In the genomic region with DNA sequence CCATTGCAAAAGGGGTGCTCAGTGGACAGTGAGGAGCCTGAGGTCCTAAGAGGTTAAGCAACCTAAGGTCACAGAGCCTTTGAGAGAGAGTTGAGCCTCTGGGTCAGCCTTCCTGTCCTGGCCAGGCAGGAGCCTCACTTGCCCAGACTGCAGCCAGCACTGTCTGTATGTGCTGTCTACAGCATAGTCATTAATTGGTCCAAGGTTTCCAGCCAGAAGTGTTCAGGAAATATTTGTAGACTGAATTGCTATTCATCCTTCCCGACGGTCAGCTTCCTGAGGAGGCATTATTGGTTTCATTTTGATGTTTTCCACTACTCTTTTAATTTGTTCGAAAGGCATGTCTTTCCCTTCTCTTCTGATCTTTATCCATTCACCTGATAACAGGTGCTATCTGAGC, we compare ENCODE assay signal across 19 cellular contexts. TPM values are rescaled to one million over a fixed set of nuclear protein-coding genes. Genes with fewer than 3 reads are reported as not detected.
DNase-seq lines count a peak whose midpoint lies in the region; ATAC-seq and TF ChIP-seq lines count a peak whose summit lies in the region.
"Had no signal": no experiment of that assay in that cellular context is flagged by ENCODE, and none has a peak within 500 bp of the region (broad histone marks: within the 10 kb centered on the region; RNA-seq: fewer than 3 reads in every experiment).

No MANE protein-coding gene starts in this region.

- no peaks in the 10 kb centered on the region for H3K27me3 Mint-ChIP-seq in T-helper 17 cell
- peaks cover 4% of the 10 kb centered on the region for H3K27me3 Mint-ChIP-seq in endothelial cell (ENCODE audit: unreplicated experiment)
- H3K27me3 Mint-ChIP-seq: CD8-positive, alpha-beta memory T cell had no signal

- H3K36me3 ChIP-seq in right atrium auricular region = peaks cover 79% of the 10 kb centered on the region

- H3K9me3 Mint-ChIP-seq in endothelial cell (ENCODE audit: unreplicated experiment) = no peaks in the 10 kb centered on the region
- H3K9me3 Mint-ChIP-seq: CD8-positive, alpha-beta memory T cell; HFFc6 had no signal

- DNase-seq in Right ventricle myocardium inferior (ENCODE audit: missing footprints) (no peak), right atrium auricular region (ENCODE audit: low spot score) (no peak), T-helper 17 cell (no peak), endothelial cell (ENCODE audit: low spot score) (no peak), omental fat pad (ENCODE audit: low spot score) (peak; percentile 13)
- DNase-seq: BE2C; CD8-positive, alpha-beta memory T cell; HFFc6; MG63; NCI-H1092 treated with DMSO at 0.1 percent for 48 hours; NCI-H1694; NCI-H2107; NCI-H345; NCI-H69; NK-92 treated with Interleukin-12 subunit alpha and Interleukin-12 subunit beta, amount 100 ng/mL, for 24 hours had no signal

- peak overlapping the region; percentile 67 for H3K27ac Mint-ChIP-seq in T-helper 17 cell
- peak overlapping the region; percentile 76 for H3K27ac Mint-ChIP-seq in endothelial cell (ENCODE audit: unreplicated experiment)

- H3K27ac ChIP-seq in right atrium auricular region = no peak overlapping the region

- TF ChIP-seq CTCF in right atrium auricular region (IDR thresholded peaks at IDR 0.05) (no peak), endothelial cell (IDR thresholded peaks at IDR 0.05; ENCODE audit: unreplicated experiment) (no peak), omental fat pad (IDR thresholded peaks at IDR 0.05) (no peak)

- no peak overlapping the region for H3K4me3 Mint-ChIP-seq in T-helper 17 cell
- peak overlapping the region; percentile 61 for H3K4me3 Mint-ChIP-seq in endothelial cell (ENCODE audit: unreplicated experiment)
- H3K4me3 Mint-ChIP-seq: CD8-positive, alpha-beta memory T cell; HFFc6 had no signal

- H3K4me1 ChIP-seq in right atrium auricular region = no peaks in the 10 kb centered on the region
- H3K4me1 ChIP-seq: BE2C had no signal

- H3K4me1 Mint-ChIP-seq in T-helper 17 cell = peaks cover 9% of the 10 kb centered on the region
- peaks cover 79% of the 10 kb centered on the region for H3K4me1 Mint-ChIP-seq in endothelial cell (ENCODE audit: unreplicated experiment)

- ATAC-seq in Right ventricle myocardium inferior (peak; percentile 15), T-helper 17 cell (no peak), omental fat pad (ENCODE audit: low FRiP score) (no peak), HG03457 (IDR thresholded peaks at IDR 0.05; ENCODE audit: unreplicated experiment) (no peak), GM18907 (IDR thresholded peaks at IDR 0.05; ENCODE audit: unreplicated experiment) (no peak)

- H3K27me3 ChIP-seq in right atrium auricular region = no peaks in the 10 kb centered on the region
- H3K27me3 ChIP-seq: BE2C, MG63 had no signal

- no peak overlapping the region for H3K4me3 ChIP-seq in right atrium auricular region
- H3K4me3 ChIP-seq: MG63 had no signal

- no peaks in the 10 kb centered on the region for H3K9me3 ChIP-seq in right atrium auricular region
- no peaks in the 10 kb centered on the region for H3K9me3 ChIP-seq in T-helper 17 cell (ENCODE audit: control insufficient read depth, low read length, poor library complexity, severe bottlenecking)
- H3K9me3 ChIP-seq: BE2C, MG63 had no signal

- intact Hi-C loops in Right ventricle myocardium inferior (cut with DNase I) = no loop called here

- H3K36me3 Mint-ChIP-seq in T-helper 17 cell (ENCODE audit: low read depth) (peaks cover 7% of the 10 kb centered on the region), endothelial cell (ENCODE audit: low read depth, unreplicated experiment) (peaks cover 74% of the 10 kb centered on the region)

RNA-seq across cellular contexts. Expression of a gene that starts 8.0 kb away (rescaled TPM):
- 52.4 TPM for total RNA-seq in Right ventricle myocardium inferior
- total RNA-seq in right atrium auricular region = 10 to 100 TPM; 59.3 to 76.1 TPM
- total RNA-seq in T-helper 17 cell = 10 to 100 TPM; 87.0 to 88.0 TPM
- total RNA-seq in endothelial cell (ENCODE audit: unreplicated experiment) = 367 TPM
- total RNA-seq in omental fat pad = 100 to 1,000 TPM in 2 of 4 donors, 10 to 100 TPM in 2; 86.7 to 110 (median 101) TPM

RNA-seq across cellular contexts. Expression of a gene that starts 20.1 kb away (rescaled TPM):
- 0.30 TPM for total RNA-seq in Right ventricle myocardium inferior
- not detected for total RNA-seq in right atrium auricular region
- under 1 TPM; 0.73 to 0.85 TPM for total RNA-seq in T-helper 17 cell
- total RNA-seq in endothelial cell (ENCODE audit: unreplicated experiment) = 0.62 TPM
- 1 to 10 TPM in 1 of 4 donors, not detected in 3; 7.3 TPM for total RNA-seq in omental fat pad
- total RNA-seq: Daoy, H4 had no signal
